In the genomic region with DNA sequence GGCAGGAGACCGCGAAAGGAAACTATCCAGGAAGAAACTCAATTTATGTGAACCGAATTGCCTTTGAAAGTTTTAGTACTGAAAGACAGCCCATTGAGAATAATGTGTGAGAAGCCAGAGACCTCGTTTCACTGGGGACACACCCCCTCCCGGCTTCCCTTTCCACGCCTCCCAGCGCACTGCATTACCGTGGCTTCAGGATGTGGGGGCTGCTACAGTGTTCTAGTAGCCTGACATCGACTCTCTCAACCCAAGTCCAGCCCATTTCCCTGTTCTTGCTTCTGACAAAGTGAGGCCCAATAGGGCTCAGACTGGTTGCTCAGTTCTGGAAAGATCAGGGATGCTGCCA, we compare ENCODE assay signal across 1 cellular context.
TF ChIP-seq lines count a peak whose summit lies in the region.

No MANE protein-coding gene starts in this region.

TF ChIP-seq in GM12878, 131 proteins besides CTCF, POLR2A, EP300 and RAD21 (continued from another document):
- TF ChIP-seq, protein P1, sequence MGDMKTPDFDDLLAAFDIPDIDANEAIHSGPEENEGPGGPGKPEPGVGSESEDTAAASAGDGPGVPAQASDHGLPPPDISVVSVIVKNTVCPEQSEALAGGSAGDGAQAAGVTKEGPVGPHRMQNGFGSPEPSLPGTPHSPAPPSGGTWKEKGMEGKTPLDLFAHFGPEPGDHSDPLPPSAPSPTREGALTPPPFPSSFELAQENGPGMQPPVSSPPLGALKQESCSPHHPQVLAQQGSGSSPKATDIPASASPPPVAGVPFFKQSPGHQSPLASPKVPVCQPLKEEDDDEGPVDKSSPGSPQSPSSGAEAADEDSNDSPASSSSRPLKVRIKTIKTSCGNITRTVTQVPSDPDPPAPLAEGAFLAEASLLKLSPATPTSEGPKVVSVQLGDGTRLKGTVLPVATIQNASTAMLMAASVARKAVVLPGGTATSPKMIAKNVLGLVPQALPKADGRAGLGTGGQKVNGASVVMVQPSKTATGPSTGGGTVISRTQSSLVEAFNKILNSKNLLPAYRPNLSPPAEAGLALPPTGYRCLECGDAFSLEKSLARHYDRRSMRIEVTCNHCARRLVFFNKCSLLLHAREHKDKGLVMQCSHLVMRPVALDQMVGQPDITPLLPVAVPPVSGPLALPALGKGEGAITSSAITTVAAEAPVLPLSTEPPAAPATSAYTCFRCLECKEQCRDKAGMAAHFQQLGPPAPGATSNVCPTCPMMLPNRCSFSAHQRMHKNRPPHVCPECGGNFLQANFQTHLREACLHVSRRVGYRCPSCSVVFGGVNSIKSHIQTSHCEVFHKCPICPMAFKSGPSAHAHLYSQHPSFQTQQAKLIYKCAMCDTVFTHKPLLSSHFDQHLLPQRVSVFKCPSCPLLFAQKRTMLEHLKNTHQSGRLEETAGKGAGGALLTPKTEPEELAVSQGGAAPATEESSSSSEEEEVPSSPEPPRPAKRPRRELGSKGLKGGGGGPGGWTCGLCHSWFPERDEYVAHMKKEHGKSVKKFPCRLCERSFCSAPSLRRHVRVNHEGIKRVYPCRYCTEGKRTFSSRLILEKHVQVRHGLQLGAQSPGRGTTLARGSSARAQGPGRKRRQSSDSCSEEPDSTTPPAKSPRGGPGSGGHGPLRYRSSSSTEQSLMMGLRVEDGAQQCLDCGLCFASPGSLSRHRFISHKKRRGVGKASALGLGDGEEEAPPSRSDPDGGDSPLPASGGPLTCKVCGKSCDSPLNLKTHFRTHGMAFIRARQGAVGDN (IDR thresholded peaks at IDR 0.05): 0 out of 2 replicates have a peak, but pooled peaks have one; percentile 37
- TF ChIP-seq MTA2 (IDR thresholded peaks at IDR 0.05; ENCODE audit: low read depth) (0 out of 2 replicates have a peak, but pooled peaks have one; percentile 14), GATAD2B (conservative IDR thresholded peaks at IDR 0.05; ENCODE audit: low read depth) (0 out of 2 replicates have a peak, but pooled peaks have one; percentile 11), TCF7 (IDR thresholded peaks at IDR 0.05; ENCODE audit: borderline replicate concordance) (no peak), MXI1 (IDR thresholded peaks at IDR 0.05; ENCODE audit: low read depth, low read length) (peak; percentile 89), IKZF2 (IDR thresholded peaks at IDR 0.05) (peak in 1 of 2 experiments; percentile 19; a peak in 3 of 4 replicates), RELB (IDR thresholded peaks at IDR 0.05; ENCODE audit: low read depth) (peak; percentile 33; the same call in 1 of the 2 replicates), PAX8 (IDR thresholded peaks at IDR 0.05) (0 out of 2 replicates have a peak, but pooled peaks have one; percentile 33), SPI1 (IDR thresholded peaks at IDR 0.05; ENCODE audit: borderline replicate concordance, insufficient read depth, low read depth, low read length) (peak; percentile 18; the same call in 1 of the 2 replicates), ESRRA (IDR thresholded peaks at IDR 0.05; ENCODE audit: low read length) (no peak), CHD2 (IDR thresholded peaks at IDR 0.05; ENCODE audit: borderline replicate concordance, low read depth, low read length) (0 out of 2 replicates have a peak, but pooled peaks have one; percentile 6), ZNF217 (IDR thresholded peaks at IDR 0.05) (no peak), MEF2B (IDR thresholded peaks at IDR 0.05; ENCODE audit: partially characterized antibody, poor library complexity, severe bottlenecking) (peak; percentile 80), RB1 (IDR thresholded peaks at IDR 0.05; ENCODE audit: borderline replicate concordance) (0 out of 2 replicates have a peak, but pooled peaks have one; percentile 3), PML (IDR thresholded peaks at IDR 0.05; ENCODE audit: low read length) (no peak)
- TF ChIP-seq, protein P2, sequence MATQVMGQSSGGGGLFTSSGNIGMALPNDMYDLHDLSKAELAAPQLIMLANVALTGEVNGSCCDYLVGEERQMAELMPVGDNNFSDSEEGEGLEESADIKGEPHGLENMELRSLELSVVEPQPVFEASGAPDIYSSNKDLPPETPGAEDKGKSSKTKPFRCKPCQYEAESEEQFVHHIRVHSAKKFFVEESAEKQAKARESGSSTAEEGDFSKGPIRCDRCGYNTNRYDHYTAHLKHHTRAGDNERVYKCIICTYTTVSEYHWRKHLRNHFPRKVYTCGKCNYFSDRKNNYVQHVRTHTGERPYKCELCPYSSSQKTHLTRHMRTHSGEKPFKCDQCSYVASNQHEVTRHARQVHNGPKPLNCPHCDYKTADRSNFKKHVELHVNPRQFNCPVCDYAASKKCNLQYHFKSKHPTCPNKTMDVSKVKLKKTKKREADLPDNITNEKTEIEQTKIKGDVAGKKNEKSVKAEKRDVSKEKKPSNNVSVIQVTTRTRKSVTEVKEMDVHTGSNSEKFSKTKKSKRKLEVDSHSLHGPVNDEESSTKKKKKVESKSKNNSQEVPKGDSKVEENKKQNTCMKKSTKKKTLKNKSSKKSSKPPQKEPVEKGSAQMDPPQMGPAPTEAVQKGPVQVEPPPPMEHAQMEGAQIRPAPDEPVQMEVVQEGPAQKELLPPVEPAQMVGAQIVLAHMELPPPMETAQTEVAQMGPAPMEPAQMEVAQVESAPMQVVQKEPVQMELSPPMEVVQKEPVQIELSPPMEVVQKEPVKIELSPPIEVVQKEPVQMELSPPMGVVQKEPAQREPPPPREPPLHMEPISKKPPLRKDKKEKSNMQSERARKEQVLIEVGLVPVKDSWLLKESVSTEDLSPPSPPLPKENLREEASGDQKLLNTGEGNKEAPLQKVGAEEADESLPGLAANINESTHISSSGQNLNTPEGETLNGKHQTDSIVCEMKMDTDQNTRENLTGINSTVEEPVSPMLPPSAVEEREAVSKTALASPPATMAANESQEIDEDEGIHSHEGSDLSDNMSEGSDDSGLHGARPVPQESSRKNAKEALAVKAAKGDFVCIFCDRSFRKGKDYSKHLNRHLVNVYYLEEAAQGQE (IDR thresholded peaks at IDR 0.05; ENCODE audit: low read depth, low read length): no peak
